16 cellular contexts compared by ENCODE assay signal in the genomic region with DNA sequence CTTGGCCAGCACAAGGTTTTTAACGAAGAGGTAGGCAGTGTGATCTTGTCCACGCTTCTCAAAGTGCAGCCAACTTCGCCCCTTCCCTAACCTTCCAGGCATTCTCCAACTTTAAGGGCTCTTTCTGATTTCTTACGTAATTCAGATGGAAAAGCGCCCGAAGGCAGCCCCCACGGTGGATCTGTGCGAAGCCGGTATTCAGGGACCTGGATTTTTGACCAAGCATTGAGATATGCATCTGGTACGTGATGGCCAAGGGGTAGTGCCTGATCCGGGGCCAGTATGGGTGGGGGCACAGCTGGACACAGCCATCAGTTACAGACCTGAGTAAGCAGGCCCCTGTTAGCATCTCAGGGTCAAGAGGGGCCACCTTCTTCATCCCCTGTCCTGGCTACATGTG.
A peak's percentile ranks its signal among the peaks of the same experiment; 100 is the strongest.
DNase-seq lines count a peak whose midpoint lies in the region; ATAC-seq and TF ChIP-seq lines count a peak whose summit lies in the region.
"Had no signal": no experiment of that assay in that cellular context is flagged by ENCODE, and none has a peak within 500 bp of the region (broad histone marks: within the 10 kb centered on the region; RNA-seq: fewer than 3 reads in every experiment).

No MANE protein-coding gene starts in this region.

- H3K27ac Mint-ChIP-seq in WTC11 (peak overlapping the region; percentile 57; the same call in 1 of the 2 replicates), T-helper 17 cell (no peak overlapping the region)
- H3K27ac Mint-ChIP-seq: CD4-positive, alpha-beta memory T cell had no signal

- CTCF ChIA-PET in WTC11 (lab: Charles Lee) = no interaction called here

- no peaks in the 10 kb centered on the region for H3K9me3 Mint-ChIP-seq in WTC11
- H3K9me3 Mint-ChIP-seq: CD4-positive, alpha-beta memory T cell had no signal

- H3K9me3 ChIP-seq in T-helper 17 cell (ENCODE audit: control insufficient read depth, low read length, poor library complexity, severe bottlenecking) = no peaks in the 10 kb centered on the region
- H3K9me3 ChIP-seq: BE2C had no signal

- H3K36me3 Mint-ChIP-seq in WTC11 = no peaks in the 10 kb centered on the region
- no peaks in the 10 kb centered on the region for H3K36me3 Mint-ChIP-seq in T-helper 17 cell (ENCODE audit: low read depth)
- H3K36me3 Mint-ChIP-seq: CD4-positive, alpha-beta memory T cell had no signal

- H3K27me3 Mint-ChIP-seq in WTC11 (ENCODE audit: low read depth) = no peaks in the 10 kb centered on the region
- no peaks in the 10 kb centered on the region for H3K27me3 Mint-ChIP-seq in T-helper 17 cell

- peak; percentile 32 for DNase-seq in activated CD8-positive, alpha-beta memory T cell treated with anti-CD3 and anti-CD28 coated beads for 24 hours
- DNase-seq in activated CD8-positive, alpha-beta memory T cell treated with anti-CD3 and anti-CD28 coated beads, Interleukin-2, amount 50 U/mL, for 48 hours = no peak
- DNase-seq in WTC11 (ENCODE audit: low spot score) = no peak
- peak; percentile 49 for DNase-seq in mesenteric fat pad (ENCODE audit: low spot score)
- DNase-seq in sciatic nerve (ENCODE audit: low spot score) = peak; percentile 32
- DNase-seq in T-helper 17 cell = no peak
- DNase-seq: CD4-positive, alpha-beta memory T cell; NCI-H1105; NCI-H2081 treated with DMSO at 0.1 percent for 48 hours; NCI-H446 treated with DMSO at 0.1 percent for 48 hours; NK-92 treated with Interleukin-12 subunit alpha and Interleukin-12 subunit beta, amount 100 ng/mL, for 24 hours had no signal

- H3K4me1 Mint-ChIP-seq in WTC11 (no peaks in the 10 kb centered on the region), T-helper 17 cell (peaks cover 3% of the 10 kb centered on the region)

- POLR2A ChIA-PET in WTC11 (lab: Charles Lee) = no interaction called here

- TF ChIP-seq CTCF in WTC11 (IDR thresholded peaks at IDR 0.05) = no peak

- intact Hi-C loops in sciatic nerve (cut with DNase I) = no loop called here

- H3K4me3 Mint-ChIP-seq in WTC11 = no peak overlapping the region
- H3K4me3 Mint-ChIP-seq in T-helper 17 cell = no peak overlapping the region
- H3K4me3 Mint-ChIP-seq: CD4-positive, alpha-beta memory T cell had no signal

- no peak for ATAC-seq in WTC11
- no peak for ATAC-seq in sciatic nerve
- no peak for ATAC-seq in T-helper 17 cell
- no peak for ATAC-seq in HG03460 (IDR thresholded peaks at IDR 0.05; ENCODE audit: unreplicated experiment)
- ATAC-seq in GM21786 (IDR thresholded peaks at IDR 0.05; ENCODE audit: unreplicated experiment) = no peak
- ATAC-seq: GM12878, Right ventricle myocardium inferior had no signal

TF ChIP-seq in WTC11, 78 proteins besides CTCF, POLR2A, EP300 and RAD21:
- no peak for TF ChIP-seq FOXJ3 (CRISPR knock-in tag; IDR thresholded peaks at IDR 0.05; ENCODE audit: borderline replicate concordance)
- TF ChIP-seq SMAD4 (CRISPR knock-in tag; IDR thresholded peaks at IDR 0.05) = no peak
- TF ChIP-seq ZNF671 (CRISPR knock-in tag; IDR thresholded peaks at IDR 0.05) = no peak
- TF ChIP-seq, protein P1, sequence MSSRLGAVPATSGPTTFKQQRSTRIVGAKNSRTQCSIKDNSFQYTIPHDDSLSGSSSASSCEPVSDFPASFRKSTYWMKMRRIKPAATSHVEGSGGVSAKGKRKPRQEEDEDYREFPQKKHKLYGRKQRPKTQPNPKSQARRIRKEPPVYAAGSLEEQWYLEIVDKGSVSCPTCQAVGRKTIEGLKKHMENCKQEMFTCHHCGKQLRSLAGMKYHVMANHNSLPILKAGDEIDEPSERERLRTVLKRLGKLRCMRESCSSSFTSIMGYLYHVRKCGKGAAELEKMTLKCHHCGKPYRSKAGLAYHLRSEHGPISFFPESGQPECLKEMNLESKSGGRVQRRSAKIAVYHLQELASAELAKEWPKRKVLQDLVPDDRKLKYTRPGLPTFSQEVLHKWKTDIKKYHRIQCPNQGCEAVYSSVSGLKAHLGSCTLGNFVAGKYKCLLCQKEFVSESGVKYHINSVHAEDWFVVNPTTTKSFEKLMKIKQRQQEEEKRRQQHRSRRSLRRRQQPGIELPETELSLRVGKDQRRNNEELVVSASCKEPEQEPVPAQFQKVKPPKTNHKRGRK (CRISPR knock-in tag; IDR thresholded peaks at IDR 0.05; ENCODE audit: borderline replicate concordance) = no peak
- TF ChIP-seq FOXK1 (CRISPR knock-in tag; IDR thresholded peaks at IDR 0.05) = no peak
- TF ChIP-seq GABPB1 (CRISPR knock-in tag; IDR thresholded peaks at IDR 0.05) = no peak
- TF ChIP-seq ZNF232 (CRISPR knock-in tag; IDR thresholded peaks at IDR 0.05) = no peak
- no peak for TF ChIP-seq RELA (CRISPR knock-in tag; IDR thresholded peaks at IDR 0.05; ENCODE audit: borderline replicate concordance)
- no peak for TF ChIP-seq EMX1 (CRISPR knock-in tag; IDR thresholded peaks at IDR 0.05)
- no peak for TF ChIP-seq PREB (CRISPR knock-in tag; IDR thresholded peaks at IDR 0.05; ENCODE audit: borderline replicate concordance)
- no peak for TF ChIP-seq KAT7 (CRISPR knock-in tag; IDR thresholded peaks at IDR 0.05; ENCODE audit: borderline replicate concordance)
- no peak for TF ChIP-seq IRF2 (CRISPR knock-in tag; IDR thresholded peaks at IDR 0.05; ENCODE audit: borderline replicate concordance, low read depth)
- no peak for TF ChIP-seq GTF2I (CRISPR knock-in tag; conservative IDR thresholded peaks at IDR 0.05)
- TF ChIP-seq GRHL2 (CRISPR knock-in tag; IDR thresholded peaks at IDR 0.05; ENCODE audit: insufficient replicate concordance, severe bottlenecking) = no peak
- TF ChIP-seq PRRX2 (CRISPR knock-in tag; IDR thresholded peaks at IDR 0.05) = no peak
- TF ChIP-seq, protein P2, sequence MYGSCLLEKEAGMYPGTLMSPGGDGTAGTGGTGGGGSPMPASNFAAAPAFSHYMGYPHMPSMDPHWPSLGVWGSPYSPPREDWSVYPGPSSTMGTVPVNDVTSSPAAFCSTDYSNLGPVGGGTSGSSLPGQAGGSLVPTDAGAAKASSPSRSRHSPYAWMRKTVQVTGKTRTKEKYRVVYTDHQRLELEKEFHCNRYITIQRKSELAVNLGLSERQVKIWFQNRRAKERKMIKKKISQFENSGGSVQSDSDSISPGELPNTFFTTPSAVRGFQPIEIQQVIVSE (CRISPR knock-in tag; IDR thresholded peaks at IDR 0.05; ENCODE audit: borderline replicate concordance) = no peak

Comparison
In these comparisons a context has a peak if more than half of its experiments do, and no peak if none do; other contexts are left out.
1. DNase-seq: peak in activated CD8-positive, alpha-beta memory T cell treated with anti-CD3 and anti-CD28 coated beads for 24 hours (single experiment), mesenteric fat pad (single experiment) and sciatic nerve (single experiment); none in activated CD8-positive, alpha-beta memory T cell treated with anti-CD3 and anti-CD28 coated beads, Interleukin-2, amount 50 U/mL, for 48 hours (single experiment), WTC11 (single experiment) and T-helper 17 cell (0 of 3).